24 cellular contexts compared by ENCODE assay signal in the genomic region with DNA sequence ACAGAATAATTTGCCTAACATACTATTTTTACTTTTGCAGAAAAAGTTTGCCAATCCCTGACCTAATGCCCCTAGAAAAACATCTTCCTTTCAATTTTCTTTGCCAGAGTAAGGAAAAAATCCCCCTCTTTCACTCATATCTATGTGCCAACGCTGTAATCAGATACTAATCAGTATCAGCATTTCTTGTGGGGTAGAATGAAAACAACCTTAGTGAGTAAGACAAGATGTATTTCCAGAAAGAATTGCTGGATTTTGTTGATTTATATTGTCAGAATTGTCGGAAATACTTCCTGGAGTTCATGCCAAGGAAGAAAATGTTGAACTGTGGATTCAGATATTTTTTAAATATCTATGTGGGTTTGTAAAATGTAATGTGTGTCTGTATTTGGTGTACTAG.
"Had no signal": no experiment of that assay in that cellular context is flagged by ENCODE, and none has a peak within 500 bp of the region (broad histone marks: within the 10 kb centered on the region; RNA-seq: fewer than 3 reads in every experiment).

No MANE protein-coding gene starts in this region.

- H3K27ac ChIP-seq: Peyer's patch, SJCRH30 had no signal

- H3K9me3 ChIP-seq: MG63, Peyer's patch, SJCRH30 had no signal

- ATAC-seq: HepG2, Right ventricle myocardium inferior had no signal

- H3K4me3 ChIP-seq: MG63, Peyer's patch, SJCRH30 had no signal

- H3K36me3 ChIP-seq: MG63, Peyer's patch, SJCRH30 had no signal

- H3K27me3 ChIP-seq: MG63, Peyer's patch, SJCRH30 had no signal

- DNase-seq: IMR-90, Karpas-422, KG1, MG63, NCI-H1092, NCI-H1105 treated with DMSO at 0.1 percent for 48 hours, NCI-H1417 treated with DMSO at 0.1 percent for 48 hours, NCI-H146, NCI-H1694 treated with DMSO at 0.1 percent for 48 hours, NCI-H1930, NCI-H2081, NCI-H2107, NCI-H2227 treated with DMSO at 0.1 percent for 48 hours, NCI-H446, NCI-H510A, NCI-H524 treated with DMSO at 0.1 percent for 48 hours, NCI-H69, NCI-H774, Peyer's patch, SHP77 treated with DMSO at 0.1 percent for 48 hours, SJCRH30, SW 1271 had no signal

- H3K4me1 ChIP-seq: Peyer's patch had no signal
